1 cellular context compared by ENCODE assay signal in genomic region chr3:23916886-23917815, GRCh38.
A peak's percentile ranks its signal among the peaks of the same experiment; 100 is the strongest.
TF ChIP-seq lines count a peak whose summit lies in the region.

TSS of gene NKIRAS1 (minus strand) at chr3:23916990. CDS start at chr3:23910904, 6,086 bp downstream.
TSS of gene RPL15 (plus strand) at chr3:23917132. CDS start at chr3:23917860, 728 bp downstream.

TF ChIP-seq in K562, 482 proteins besides CTCF, POLR2A, EP300 and RAD21 (continued from another document and continues in another):
- TF ChIP-seq ETV1 (tag; conservative IDR thresholded peaks at IDR 0.05; ENCODE audit: low read depth) (peak; percentile 84), CHD1 (IDR thresholded peaks at IDR 0.05; ENCODE audit: low read length) (peak; percentile 48), TRIM24 (IDR thresholded peaks at IDR 0.05) (peak in 1 of 2 experiments; percentile 46; a peak in 1 of 4 replicates), ZNF41 (CRISPR knock-in tag; conservative IDR thresholded peaks at IDR 0.05) (0 out of 2 replicates have a peak, but pooled peaks have one; percentile 29), TEAD4 (IDR thresholded peaks at IDR 0.05; ENCODE audit: low read length) (peak; percentile 23; the same call in 1 of the 2 replicates), TEAD4 (CRISPR knock-in tag; IDR thresholded peaks at IDR 0.05; ENCODE audit: borderline replicate concordance) (no peak), ETV6 (IDR thresholded peaks at IDR 0.05; ENCODE audit: borderline replicate concordance in 1 of 2, low read depth in 2 of 2, low read length in 1 of 2) (0 out of 4 replicates have a peak, but pooled peaks have one; percentile 16 to 19), ETV6 (CRISPR knock-in tag; IDR thresholded peaks at IDR 0.05; ENCODE audit: borderline replicate concordance) (peak; percentile 80; the same call in 1 of the 2 replicates), CBX2 (IDR thresholded peaks at IDR 0.05; ENCODE audit: insufficient read depth, low read length, poor library complexity, severe bottlenecking) (no peak), NCOA1 (IDR thresholded peaks at IDR 0.05; ENCODE audit: low read depth) (0 out of 2 replicates have a peak, but pooled peaks have one; percentile 25), TBL1XR1 (IDR thresholded peaks at IDR 0.05; ENCODE audit: low read length in 2 of 2) (peak; percentile 44 to 68), KAT8 (IDR thresholded peaks at IDR 0.05; ENCODE audit: low read depth) (0 out of 2 replicates have a peak, but pooled peaks have one; percentile 64), ZNF707 (CRISPR knock-in tag; conservative IDR thresholded peaks at IDR 0.05) (0 out of 2 replicates have a peak, but pooled peaks have one; percentile 45), NCOR1 (IDR thresholded peaks at IDR 0.05) (peak; percentile 72), NELFE (IDR thresholded peaks at IDR 0.05; ENCODE audit: insufficient read depth, insufficient read length) (peak; percentile 87), SIN3A (IDR thresholded peaks at IDR 0.05; ENCODE audit: borderline replicate concordance in 2 of 2, control insufficient read depth in 1 of 2, low read depth in 2 of 2, low read length in 2 of 2) (peak; percentile 68 to 72; a peak in 3 of 4 replicates), RNF219 (CRISPR knock-in tag; IDR thresholded peaks at IDR 0.05) (0 out of 2 replicates have a peak, but pooled peaks have one; percentile 43), ZNF224 (CRISPR knock-in tag; IDR thresholded peaks at IDR 0.05) (peak; percentile 26; the same call in 1 of the 2 replicates), ZBTB9 (CRISPR knock-in tag; IDR thresholded peaks at IDR 0.05) (peak; percentile 73; the same call in 1 of the 2 replicates), ZNF12 (CRISPR knock-in tag; IDR thresholded peaks at IDR 0.05) (peak; percentile 31; the same call in 1 of the 2 replicates), TEAD1 (CRISPR knock-in tag; IDR thresholded peaks at IDR 0.05) (peak; percentile 54 to 59; a peak in 1 of 4 replicates), ZC3H8 (IDR thresholded peaks at IDR 0.05) (0 out of 2 replicates have a peak, but pooled peaks have one; percentile 77), ZBTB34 (CRISPR knock-in tag; IDR thresholded peaks at IDR 0.05) (no peak), KDM5B (IDR thresholded peaks at IDR 0.05; ENCODE audit: insufficient replicate concordance, low read depth, low read length) (peak; percentile 100), POLR2AphosphoS5 (IDR thresholded peaks at IDR 0.05; ENCODE audit: control insufficient read depth, insufficient read depth, low read depth, low read length) (peak; percentile 99), BRD4 (IDR thresholded peaks at IDR 0.05) (peak; percentile 98), HDGF (IDR thresholded peaks at IDR 0.05) (no peak), DMBX1 (CRISPR knock-in tag; IDR thresholded peaks at IDR 0.05; ENCODE audit: borderline replicate concordance) (0 out of 2 replicates have a peak, but pooled peaks have one; percentile 44), CUX1 (CRISPR knock-in tag; IDR thresholded peaks at IDR 0.05) (no peak), CBFB (CRISPR knock-in tag; IDR thresholded peaks at IDR 0.05) (peak; percentile 64), MNT (conservative IDR thresholded peaks at IDR 0.05) (peak; percentile 78 to 84), SPI1 (IDR thresholded peaks at IDR 0.05; ENCODE audit: borderline replicate concordance, low read depth, low read length) (peak; percentile 81), CBFA2T3 (IDR thresholded peaks at IDR 0.05) (no peak), HDAC3 (IDR thresholded peaks at IDR 0.05; ENCODE audit: borderline replicate concordance, partially characterized antibody) (no peak), MTA1 (IDR thresholded peaks at IDR 0.05; ENCODE audit: borderline replicate concordance) (0 out of 2 replicates have a peak, but pooled peaks have one; percentile 37), HNRNPH1 (optimal IDR thresholded peaks at IDR 0.05; ENCODE audit: low read depth, low read length) (no peak), ZNF133 (CRISPR knock-in tag; IDR thresholded peaks at IDR 0.05) (peak; percentile 42; the same call in 1 of the 2 replicates), JUND (IDR thresholded peaks at IDR 0.05; ENCODE audit: borderline replicate concordance, low read depth, low read length) (peak; percentile 64), JUND (tag; IDR thresholded peaks at IDR 0.05; ENCODE audit: borderline replicate concordance, low read depth, low read length) (peak; percentile 75; the same call in 2 of the 3 replicates), DDX20 (tag; IDR thresholded peaks at IDR 0.05; ENCODE audit: low read depth) (no peak), RBM39 (optimal IDR thresholded peaks at IDR 0.05; ENCODE audit: low read depth, low read length) (peak; percentile 82), HOXB6 (CRISPR knock-in tag; IDR thresholded peaks at IDR 0.05; ENCODE audit: borderline replicate concordance) (no peak), ZMIZ1 (IDR thresholded peaks at IDR 0.05; ENCODE audit: low read depth in 2 of 2, low read length in 2 of 2) (peak in 1 of 2 experiments; percentile 85; a peak in 2 of 4 replicates), ZBTB17 (CRISPR knock-in tag; IDR thresholded peaks at IDR 0.05) (peak; percentile 78)
- TF ChIP-seq, protein P1, sequence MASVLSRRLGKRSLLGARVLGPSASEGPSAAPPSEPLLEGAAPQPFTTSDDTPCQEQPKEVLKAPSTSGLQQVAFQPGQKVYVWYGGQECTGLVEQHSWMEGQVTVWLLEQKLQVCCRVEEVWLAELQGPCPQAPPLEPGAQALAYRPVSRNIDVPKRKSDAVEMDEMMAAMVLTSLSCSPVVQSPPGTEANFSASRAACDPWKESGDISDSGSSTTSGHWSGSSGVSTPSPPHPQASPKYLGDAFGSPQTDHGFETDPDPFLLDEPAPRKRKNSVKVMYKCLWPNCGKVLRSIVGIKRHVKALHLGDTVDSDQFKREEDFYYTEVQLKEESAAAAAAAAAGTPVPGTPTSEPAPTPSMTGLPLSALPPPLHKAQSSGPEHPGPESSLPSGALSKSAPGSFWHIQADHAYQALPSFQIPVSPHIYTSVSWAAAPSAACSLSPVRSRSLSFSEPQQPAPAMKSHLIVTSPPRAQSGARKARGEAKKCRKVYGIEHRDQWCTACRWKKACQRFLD (CRISPR knock-in tag; IDR thresholded peaks at IDR 0.05) = peak; percentile 75; the same call in 1 of the 2 replicates
- TF ChIP-seq, protein P2, sequence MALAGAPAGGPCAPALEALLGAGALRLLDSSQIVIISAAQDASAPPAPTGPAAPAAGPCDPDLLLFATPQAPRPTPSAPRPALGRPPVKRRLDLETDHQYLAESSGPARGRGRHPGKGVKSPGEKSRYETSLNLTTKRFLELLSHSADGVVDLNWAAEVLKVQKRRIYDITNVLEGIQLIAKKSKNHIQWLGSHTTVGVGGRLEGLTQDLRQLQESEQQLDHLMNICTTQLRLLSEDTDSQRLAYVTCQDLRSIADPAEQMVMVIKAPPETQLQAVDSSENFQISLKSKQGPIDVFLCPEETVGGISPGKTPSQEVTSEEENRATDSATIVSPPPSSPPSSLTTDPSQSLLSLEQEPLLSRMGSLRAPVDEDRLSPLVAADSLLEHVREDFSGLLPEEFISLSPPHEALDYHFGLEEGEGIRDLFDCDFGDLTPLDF (CRISPR knock-in tag; IDR thresholded peaks at IDR 0.05) = 0 out of 2 replicates have a peak, but pooled peaks have one; percentile 79
